ENCODE assay signal across 8 cellular contexts in genomic region chr3:13110678-13111116, GRCh38. TPM values are rescaled to one million over a fixed set of nuclear protein-coding genes. Genes with fewer than 3 reads are reported as not detected.
DNase-seq lines count a peak whose midpoint lies in the region; ATAC-seq and TF ChIP-seq lines count a peak whose summit lies in the region.

No MANE protein-coding gene starts in this region.

- no peaks in the 10 kb centered on the region for H3K9me3 Mint-ChIP-seq in activated naive CD8-positive, alpha-beta T cell (ENCODE audit: low read depth)
- H3K9me3 Mint-ChIP-seq in nephron progenitor cell (no peaks in the 10 kb centered on the region), endothelial cell (ENCODE audit: unreplicated experiment) (no peaks in the 10 kb centered on the region)

- peaks cover 16% of the 10 kb centered on the region for H3K4me1 Mint-ChIP-seq in activated naive CD8-positive, alpha-beta T cell (ENCODE audit: low read depth)
- H3K4me1 Mint-ChIP-seq in nephron progenitor cell, result peaks cover 50% of the 10 kb centered on the region
- peaks cover 11% of the 10 kb centered on the region for H3K4me1 Mint-ChIP-seq in endothelial cell (ENCODE audit: unreplicated experiment)

- peak; percentile 85 for ATAC-seq in GM19043 (IDR thresholded peaks at IDR 0.05; ENCODE audit: low read depth, unreplicated experiment)
- ATAC-seq in HG03378 (IDR thresholded peaks at IDR 0.05; ENCODE audit: unreplicated experiment), result peak; percentile 78
- no peak for ATAC-seq in left ventricle myocardium superior

- no peaks in the 10 kb centered on the region for H3K36me3 Mint-ChIP-seq in activated naive CD8-positive, alpha-beta T cell
- no peaks in the 10 kb centered on the region for H3K36me3 Mint-ChIP-seq in nephron progenitor cell (ENCODE audit: low read depth)
- H3K36me3 Mint-ChIP-seq in endothelial cell (ENCODE audit: low read depth, unreplicated experiment), result peaks cover 3% of the 10 kb centered on the region

- H3K27ac Mint-ChIP-seq in activated naive CD8-positive, alpha-beta T cell, result peak overlapping the region; percentile 6
- H3K27ac Mint-ChIP-seq in nephron progenitor cell (peak overlapping the region; percentile 87), endothelial cell (ENCODE audit: unreplicated experiment) (no peak overlapping the region)

- intact Hi-C loops in left ventricle myocardium superior (cut with micrococcal nuclease), result no loop called here

- peak overlapping the region; percentile 44 for H3K4me3 Mint-ChIP-seq in activated naive CD8-positive, alpha-beta T cell
- H3K4me3 Mint-ChIP-seq in nephron progenitor cell, result peak overlapping the region; percentile 41
- H3K4me3 Mint-ChIP-seq in endothelial cell (ENCODE audit: unreplicated experiment), result no peak overlapping the region

- no peak for TF ChIP-seq CTCF in nephron progenitor cell (IDR thresholded peaks at IDR 0.05)
- no peak for TF ChIP-seq CTCF in endothelial cell (IDR thresholded peaks at IDR 0.05; ENCODE audit: unreplicated experiment)

- no peaks in the 10 kb centered on the region for H3K27me3 Mint-ChIP-seq in activated naive CD8-positive, alpha-beta T cell
- peaks cover 43% of the 10 kb centered on the region for H3K27me3 Mint-ChIP-seq in nephron progenitor cell (ENCODE audit: low read depth, poor library complexity)
- peaks cover 9% of the 10 kb centered on the region for H3K27me3 Mint-ChIP-seq in endothelial cell (ENCODE audit: unreplicated experiment)

- peak; percentile 16 for DNase-seq in DMS53 treated with DMSO at 0.1 percent for 48 hours (lab: John Stamatoyannopoulos, UW; ENCODE audit: unreplicated experiment)
- DNase-seq in nephron progenitor cell, result peak; percentile 68
- DNase-seq in HCEC 1CT, result no peak
- no peak for DNase-seq in endothelial cell (ENCODE audit: low spot score)
- no peak for DNase-seq in left ventricle myocardium superior

RNA-seq across cellular contexts. Expression of gene IQSEC1, which starts 37.5 kb away (rescaled TPM):
- 75.3 TPM for total RNA-seq in endothelial cell (ENCODE audit: unreplicated experiment)
- total RNA-seq in left ventricle myocardium superior, result 95.1 TPM

Comparison
In these comparisons a context has a peak if more than half of its experiments do, and no peak if none do; other contexts are left out.
1. DNase-seq: peak in DMS53 treated with DMSO at 0.1 percent for 48 hours (single experiment) and nephron progenitor cell (single experiment); none in HCEC 1CT (single experiment), endothelial cell (single experiment) and left ventricle myocardium superior (single experiment).